In genomic region chrX:40127052-40127451, GRCh38 we compare ENCODE assay signal across 14 cellular contexts. TPM values are rescaled to one million over a fixed set of nuclear protein-coding genes. Genes with fewer than 3 reads are reported as not detected.
DNase-seq lines count a peak whose midpoint lies in the region; ATAC-seq, FAIRE-seq and TF ChIP-seq lines count a peak whose summit lies in the region.
"Had no signal": no experiment of that assay in that cellular context is flagged by ENCODE, and none has a peak within 500 bp of the region (broad histone marks: within the 10 kb centered on the region; RNA-seq: fewer than 3 reads in every experiment).

No MANE protein-coding gene starts in this region.

- H3K79me2 ChIP-seq in astrocyte (ENCODE audit: insufficient read depth, low read length) = no peaks in the 10 kb centered on the region
- H3K79me2 ChIP-seq in PC-9 (ENCODE audit: low read depth) = no peaks in the 10 kb centered on the region

- no peaks in the 10 kb centered on the region for H4K20me1 ChIP-seq in astrocyte (ENCODE audit: insufficient read depth, low read length)
- H4K20me1 ChIP-seq in PC-9 (ENCODE audit: insufficient read depth) = no peaks in the 10 kb centered on the region

- no peak for TF ChIP-seq POLR2A in spleen (IDR thresholded peaks at IDR 0.05)

- H2AFZ ChIP-seq in astrocyte (ENCODE audit: low read depth, low read length) = no peak overlapping the region
- H2AFZ ChIP-seq in PC-9 = no peak overlapping the region

- H3K27me3 ChIP-seq in astrocyte (ENCODE audit: insufficient read depth, low read length) = no peaks in the 10 kb centered on the region
- H3K27me3 ChIP-seq in spleen (replicated peaks in 1 of 7) = no peaks in the 10 kb centered on the region
- H3K27me3 ChIP-seq in PC-9 (ENCODE audit: insufficient read depth, low read depth) = no peaks in the 10 kb centered on the region
- H3K27me3 ChIP-seq: left lung, vagina had no signal

- no peak overlapping the region for H3K9ac ChIP-seq in astrocyte (ENCODE audit: low read length)

- peak; percentile 47 for FAIRE-seq in astrocyte (lab: Jason Lieb, UNC)
- FAIRE-seq: K562 had no signal

- peak; percentile 99 for ATAC-seq in activated naive CD8-positive, alpha-beta T cell treated with anti-CD3 and anti-CD28 coated beads, Interleukin-2, amount 10 ng/mL, durations not matched to agents 7 days and 5 days (ENCODE audit: low read depth)
- no peak for ATAC-seq in activated naive CD8-positive, alpha-beta T cell treated with anti-CD3 and anti-CD28 coated beads, Interleukin-2, amount 50 U/mL, for 24 hours
- ATAC-seq in GM21515 (IDR thresholded peaks at IDR 0.05; ENCODE audit: unreplicated experiment) = no peak
- ATAC-seq: HCT116, K562, left lung had no signal

- no peak for TF ChIP-seq CTCF in astrocyte (IDR thresholded peaks at IDR 0.05; ENCODE audit: insufficient read depth, low read depth, low read length)
- no peak for TF ChIP-seq CTCF in spleen (IDR thresholded peaks at IDR 0.05 in 8 of 11, conservative IDR thresholded peaks at IDR 0.05 in 3 of 11)
- no peak for TF ChIP-seq CTCF in PC-9 (conservative IDR thresholded peaks at IDR 0.05)

- no peaks in the 10 kb centered on the region for H3F3A ChIP-seq in PC-9 (ENCODE audit: insufficient read depth, low read depth)

- intact Hi-C loops in spleen (cut with DNase I; ENCODE audit: low total_unique reads) (no loop called here), PC-9 (cut with micrococcal nuclease; ENCODE audit: unreplicated experiment) (no loop called here)

- peak overlapping the region; percentile 62 for H3K4me3 Mint-ChIP-seq in activated naive CD8-positive, alpha-beta T cell treated with anti-CD3 and anti-CD28 coated beads, Interleukin-2, amount 10 ng/mL, durations not matched to agents 7 days and 5 days
- no peak overlapping the region for H3K4me3 Mint-ChIP-seq in activated naive CD8-positive, alpha-beta T cell treated with anti-CD3 and anti-CD28 coated beads, Interleukin-2, amount 50 U/mL, for 24 hours
- no peak overlapping the region for H3K4me3 Mint-ChIP-seq in astrocyte (ENCODE audit: unreplicated experiment)

- no TSS peak for BruUV-seq in PC-9 (replicated peaks; lab: Mats Ljungman, UMichigan)

- POLR2A ChIA-PET in activated naive CD8-positive, alpha-beta T cell treated with anti-CD3 and anti-CD28 coated beads, Interleukin-2, amount 10 ng/mL, durations not matched to agents 7 days and 5 days (lab: Charles Lee) = interaction anchor here (0.9 to 1.4 kb wide), 3 partner anchors 14 to 26 kb away, joined by 3 to 13 read pairs (median 3); no protein-coding TSS in a partner anchor
- POLR2A ChIA-PET in PC-9 (lab: Charles Lee; ENCODE audit: unreplicated experiment) = no interaction called here

- H3K4me2 ChIP-seq in astrocyte (ENCODE audit: low read length) (no peak overlapping the region), PC-9 (no peak overlapping the region)

- no peak for DNase-seq in activated naive CD8-positive, alpha-beta T cell treated with anti-CD3 and anti-CD28 coated beads, Interleukin-2, amount 10 ng/mL, durations not matched to agents 7 days and 5 days
- no peak for DNase-seq in activated naive CD8-positive, alpha-beta T cell treated with anti-CD3 and anti-CD28 coated beads, Interleukin-2, amount 50 U/mL, for 24 hours
- DNase-seq in NAMALWA (ENCODE audit: low spot score) = peak; percentile 90
- no peak for DNase-seq in astrocyte (ENCODE audit: low read depth)
- no peak for DNase-seq in OCI-M1 (lab: John Stamatoyannopoulos, UW)
- DNase-seq in spleen = no peak
- DNase-seq in PC-9 = no peak
- DNase-seq: dorsolateral prefrontal cortex; left lung; stimulated activated CD4-positive, alpha-beta T cell treated with anti-CD3 and anti-CD28 coated beads, Interleukin-12 subunit alpha, Interleukin-12 subunit beta, amount 100 ng/mL, for 4 hours had no signal

- no peaks in the 10 kb centered on the region for H3K27me3 Mint-ChIP-seq in activated naive CD8-positive, alpha-beta T cell treated with anti-CD3 and anti-CD28 coated beads, Interleukin-2, amount 10 ng/mL, durations not matched to agents 7 days and 5 days
- H3K27me3 Mint-ChIP-seq in activated naive CD8-positive, alpha-beta T cell treated with anti-CD3 and anti-CD28 coated beads, Interleukin-2, amount 50 U/mL, for 24 hours = no peaks in the 10 kb centered on the region
- peaks cover 8% of the 10 kb centered on the region for H3K27me3 Mint-ChIP-seq in astrocyte (ENCODE audit: low read depth, unreplicated experiment)

- CTCF ChIA-PET in PC-9 (lab: Charles Lee) = no interaction called here

- H3K27ac ChIP-seq in astrocyte (ENCODE audit: low read depth, low read length) = no peak overlapping the region
- no peak overlapping the region for H3K27ac ChIP-seq in spleen
- no peak overlapping the region for H3K27ac ChIP-seq in PC-9
- H3K27ac ChIP-seq: dorsolateral prefrontal cortex, left lung, vagina had no signal

- H3K4me1 Mint-ChIP-seq in activated naive CD8-positive, alpha-beta T cell treated with anti-CD3 and anti-CD28 coated beads, Interleukin-2, amount 10 ng/mL, durations not matched to agents 7 days and 5 days = peaks cover 7% of the 10 kb centered on the region
- H3K4me1 Mint-ChIP-seq in activated naive CD8-positive, alpha-beta T cell treated with anti-CD3 and anti-CD28 coated beads, Interleukin-2, amount 50 U/mL, for 24 hours = peaks cover 4% of the 10 kb centered on the region
- peaks cover 3% of the 10 kb centered on the region for H3K4me1 Mint-ChIP-seq in astrocyte (ENCODE audit: low read depth, unreplicated experiment)

- H3K9me3 ChIP-seq in astrocyte (ENCODE audit: insufficient read depth, low read depth, low read length) (no peaks in the 10 kb centered on the region), spleen (no peaks in the 10 kb centered on the region), PC-9 (ENCODE audit: insufficient read depth, low read depth) (no peaks in the 10 kb centered on the region)
- H3K9me3 ChIP-seq: left lung, vagina had no signal

- H3K36me3 Mint-ChIP-seq in activated naive CD8-positive, alpha-beta T cell treated with anti-CD3 and anti-CD28 coated beads, Interleukin-2, amount 10 ng/mL, durations not matched to agents 7 days and 5 days = no peaks in the 10 kb centered on the region
- peaks cover 3% of the 10 kb centered on the region for H3K36me3 Mint-ChIP-seq in activated naive CD8-positive, alpha-beta T cell treated with anti-CD3 and anti-CD28 coated beads, Interleukin-2, amount 50 U/mL, for 24 hours (ENCODE audit: low read depth)
- H3K36me3 Mint-ChIP-seq in astrocyte (ENCODE audit: low read depth, unreplicated experiment) = no peaks in the 10 kb centered on the region

- peaks cover 14% of the 10 kb centered on the region for H3K4me1 ChIP-seq in astrocyte (ENCODE audit: insufficient read depth, low read length)
- H3K4me1 ChIP-seq in spleen = peaks cover 0 to 6% (median 0%) of the 10 kb centered on the region in 6 donors
- H3K4me1 ChIP-seq in PC-9 (replicated peaks; ENCODE audit: insufficient read depth) = peaks cover under 1% of the 10 kb centered on the region; the same call in 1 of the 2 replicates
- H3K4me1 ChIP-seq: left lung, vagina had no signal

- 15 to 70% (median 30%) methylated on average over 2 of the region's 2 CpGs; no CpG with 5 or more reads in 1 of the 5 donors for WGBS in spleen, 5 donors

- H3K4me3 ChIP-seq in astrocyte (ENCODE audit: insufficient read depth, low read depth, low read length) (no peak overlapping the region), spleen (no peak overlapping the region), PC-9 (no peak overlapping the region)
- H3K4me3 ChIP-seq: dorsolateral prefrontal cortex, K562, left lung, vagina had no signal

- H3K36me3 ChIP-seq in astrocyte (ENCODE audit: insufficient read depth, low read length) = no peaks in the 10 kb centered on the region
- no peaks in the 10 kb centered on the region for H3K36me3 ChIP-seq in spleen
- no peaks in the 10 kb centered on the region for H3K36me3 ChIP-seq in PC-9 (ENCODE audit: low read depth)
- H3K36me3 ChIP-seq: left lung, vagina had no signal

- no peaks in the 10 kb centered on the region for H3K9me2 ChIP-seq in PC-9 (ENCODE audit: insufficient read depth)

- no peaks in the 10 kb centered on the region for H3K9me3 Mint-ChIP-seq in activated naive CD8-positive, alpha-beta T cell treated with anti-CD3 and anti-CD28 coated beads, Interleukin-2, amount 10 ng/mL, durations not matched to agents 7 days and 5 days
- no peaks in the 10 kb centered on the region for H3K9me3 Mint-ChIP-seq in activated naive CD8-positive, alpha-beta T cell treated with anti-CD3 and anti-CD28 coated beads, Interleukin-2, amount 50 U/mL, for 24 hours
- H3K9me3 Mint-ChIP-seq in astrocyte (ENCODE audit: unreplicated experiment) = no peaks in the 10 kb centered on the region

- peak overlapping the region; percentile 92 for H3K27ac Mint-ChIP-seq in activated naive CD8-positive, alpha-beta T cell treated with anti-CD3 and anti-CD28 coated beads, Interleukin-2, amount 10 ng/mL, durations not matched to agents 7 days and 5 days
- no peak overlapping the region for H3K27ac Mint-ChIP-seq in activated naive CD8-positive, alpha-beta T cell treated with anti-CD3 and anti-CD28 coated beads, Interleukin-2, amount 50 U/mL, for 24 hours
- no peak overlapping the region for H3K27ac Mint-ChIP-seq in astrocyte (ENCODE audit: unreplicated experiment)

RNA-seq across cellular contexts. Expression of gene BCOR, which starts 29.3 kb away (rescaled TPM):
- total RNA-seq in activated naive CD8-positive, alpha-beta T cell treated with anti-CD3 and anti-CD28 coated beads, Interleukin-2, amount 10 ng/mL, durations not matched to agents 7 days and 5 days = 10 to 100 TPM; 44.7 to 46.4 TPM
- total RNA-seq in astrocyte (9.0 TPM in 2 replicates), spleen (10 to 100 TPM; 26.1 to 38.6 (median 31.8) TPM), PC-9 (2021) (0.68 and 1.5 TPM in 2 replicates)
- polyA plus RNA-seq in spleen = 10 to 100 TPM in 1 of 3 donors, 1 to 10 TPM in 2; 8.3 to 13.1 (median 9.8) TPM
